8 cellular contexts compared by ENCODE assay signal in the genomic region with DNA sequence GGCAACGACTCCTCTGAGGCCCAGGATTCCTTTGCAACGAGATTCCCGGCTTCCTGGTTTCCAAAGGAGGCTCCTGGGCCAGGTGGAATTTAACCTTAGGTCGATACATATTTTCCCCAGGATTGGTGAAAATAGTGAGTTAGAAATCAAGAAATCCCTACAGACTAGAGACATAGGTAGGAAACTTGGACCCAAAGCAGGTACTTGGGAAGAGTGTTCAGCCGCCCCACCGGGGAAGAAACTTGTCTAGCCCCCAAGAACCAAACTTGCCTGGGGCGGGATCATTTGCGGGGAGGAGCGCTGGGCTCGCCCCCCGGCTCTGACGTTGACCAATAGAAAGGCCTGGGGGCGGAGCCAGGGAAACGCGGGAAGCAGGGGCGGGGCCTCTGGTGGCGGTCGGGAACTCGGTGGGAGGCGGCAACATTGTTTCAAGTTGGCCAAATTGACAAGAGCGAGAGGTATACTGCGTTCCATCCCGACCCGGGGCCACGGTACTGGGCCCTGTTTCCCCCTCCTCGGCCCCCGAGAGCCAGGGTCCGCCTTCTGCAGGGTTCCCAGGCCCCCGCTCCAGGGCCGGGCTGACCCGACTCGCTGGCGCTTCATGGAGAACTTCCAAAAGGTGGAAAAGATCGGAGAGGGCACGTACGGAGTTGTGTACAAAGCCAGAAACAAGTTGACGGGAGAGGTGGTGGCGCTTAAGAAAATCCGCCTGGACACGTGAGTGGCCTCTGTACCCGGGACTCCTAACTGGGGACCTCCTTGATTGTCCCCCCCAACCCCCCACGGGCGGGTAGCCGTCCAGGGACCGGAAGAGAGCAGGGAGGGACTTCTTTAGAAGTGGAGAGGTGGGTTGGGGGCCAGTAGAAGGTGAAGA. TPM values are rescaled to one million over a fixed set of nuclear protein-coding genes. Genes with fewer than 3 reads are reported as not detected.
DNase-seq lines count a peak whose midpoint lies in the region; ATAC-seq, FAIRE-seq and TF ChIP-seq lines count a peak whose summit lies in the region.

A gene (plus strand): TSS at position 423 of the 874 bp plus-strand sequence. CDS start 179 bp downstream, at position 602.

- CTCF ChIA-PET in HepG2 (lab: Yijun Ruan, JAX; ENCODE audit: low intra/inter-chr PET ratio, low total read pairs) = interaction anchor here (0.8 kb wide), 1 partner anchor 30 kb away, joined by 3 read pairs; a partner anchor contains a TSS

- POLR2A ChIA-PET in HepG2 (lab: Yijun Ruan, JAX) = no interaction called here

- H3K36me3 ChIP-seq in HepG2 (replicated peaks in 1 of 2; ENCODE audit: control insufficient read depth in 1 of 2, insufficient read depth in 2 of 2, low read length in 2 of 2) = peaks cover 2 to 20% of the 10 kb centered on the region in 2 experiments

- H3K27ac ChIP-seq in HepG2 (ENCODE audit: extremely low read length, insufficient read depth, low read length) = peak within 1 kb of the TSS; percentile 69

- in situ Hi-C loops in HepG2 (cut with HindIII; ENCODE audit: extremely low pct_ligation_motif_present, low pct_unique_long_range_greater_than_20kb) = no loop called here

- TF ChIP-seq RAD21 in HepG2 (CRISPR knock-in tag; IDR thresholded peaks at IDR 0.05) = no peak; the same call in 1 of the 2 replicates

- TF ChIP-seq CTCF in HepG2 (CRISPR knock-in tag; IDR thresholded peaks at IDR 0.05) = no peak

- peaks cover 29% of the 10 kb centered on the region for H3K4me1 ChIP-seq in HepG2 (ENCODE audit: insufficient read depth, low read length)

- H3K4me1 Mint-ChIP-seq in dendritic cell treated with granulocyte-macrophage colony-stimulating factor and Interleukin-4, amounts not matched to agents 40 ng/mL and 50 ng/mL, for 4 days (ENCODE audit: low read depth) = peaks cover 37% of the 10 kb centered on the region

- no peaks in the 10 kb centered on the region for H3K9me3 Mint-ChIP-seq in dendritic cell treated with granulocyte-macrophage colony-stimulating factor and Interleukin-4, amounts not matched to agents 40 ng/mL and 50 ng/mL, for 4 days

- intact Hi-C loops in dendritic cell treated with granulocyte-macrophage colony-stimulating factor and Interleukin-4, amounts not matched to agents 40 ng/mL and 50 ng/mL, for 4 days (cut with micrococcal nuclease) = no loop called here
- intact Hi-C loops in HepG2 (cut with micrococcal nuclease; ENCODE audit: unreplicated experiment) = no loop called here

- H3K27ac Mint-ChIP-seq in dendritic cell treated with granulocyte-macrophage colony-stimulating factor and Interleukin-4, amounts not matched to agents 40 ng/mL and 50 ng/mL, for 4 days = peak within 1 kb of the TSS; percentile 80

- H4K20me1 ChIP-seq in HepG2 (ENCODE audit: insufficient read depth, low read length) = no peaks in the 10 kb centered on the region

- peak; percentile 69 for FAIRE-seq in HepG2 (lab: Jason Lieb, UNC)

- 1% methylated on average over 21 of the region's 45 CpGs for WGBS in HepG2 (ENCODE audit: low lambda C conversion rate)

- peak within 1 kb of the TSS; percentile 77 for H3K9ac ChIP-seq in HepG2 (ENCODE audit: insufficient read depth, low read depth, low read length)

- H3K9me3 ChIP-seq in HepG2 (ENCODE audit: low read length) = no peaks in the 10 kb centered on the region

- H3K27me3 ChIP-seq in HepG2 (ENCODE audit: control insufficient read depth in 1 of 2, insufficient read depth in 2 of 2, low read length in 2 of 2) = no peaks in the 10 kb centered on the region

- TF ChIP-seq EP300 in HepG2 (IDR thresholded peaks at IDR 0.05; ENCODE audit: low read depth in 2 of 2, low read length in 2 of 2) (no peak), HepG2 (CRISPR knock-in tag; IDR thresholded peaks at IDR 0.05; ENCODE audit: borderline replicate concordance) (no peak)

- BruUV-seq in HepG2 (replicated peaks; lab: Mats Ljungman, UMichigan) = TSS peak; percentile 72

- H3K4me3 Mint-ChIP-seq in dendritic cell treated with granulocyte-macrophage colony-stimulating factor and Interleukin-4, amounts not matched to agents 40 ng/mL and 50 ng/mL, for 4 days = peak within 1 kb of the TSS; percentile 86

- peaks cover 15% of the 10 kb centered on the region for H3K79me2 ChIP-seq in HepG2 (ENCODE audit: insufficient read depth, low read length)

- peak within 1 kb of the TSS; percentile 87 to 93 (median 90) for H3K4me3 ChIP-seq in HepG2 (replicated peaks in 1 of 3; ENCODE audit: insufficient read depth in 1 of 3, low read depth in 2 of 3, low read length in 3 of 3)

- H2AFZ ChIP-seq in HepG2 (ENCODE audit: low read length) = peak within 1 kb of the TSS; percentile 79

- DNase-seq in C1 segment of cervical spinal cord (lab: John Stamatoyannopoulos, UW) (peak; percentile 15 to 80 (median 64)), GM19240 (ENCODE audit: insufficient read length, low spot score) (peak; percentile 88), NCI-H69 (lab: John Stamatoyannopoulos, UW) (peak; percentile 94), HepG2 (ENCODE audit: low spot score) (peak; percentile 76)
- DNase-seq in activated CD4-positive, alpha-beta T cell treated with anti-CD3 and anti-CD28 coated beads, Interleukin-2, amount 50 U/mL, for 1 hour = peak; percentile 85
- DNase-seq in stimulated activated CD4-positive, alpha-beta T cell treated with anti-CD3 and anti-CD28 coated beads, Interleukin-2, amount 100 ng/mL, for 48 hours = peak; percentile 92 to 94

- peak within 1 kb of the TSS; percentile 91 for H3K4me2 ChIP-seq in HepG2 (ENCODE audit: low read depth, low read length)

- peak; percentile 34 to 73; a peak in 2 of 4 replicates for TF ChIP-seq POLR2A in HepG2 (IDR thresholded peaks at IDR 0.05; ENCODE audit: insufficient read depth in 1 of 2, low read depth in 2 of 2, low read length in 2 of 2)

- H3K27me3 Mint-ChIP-seq in dendritic cell treated with granulocyte-macrophage colony-stimulating factor and Interleukin-4, amounts not matched to agents 40 ng/mL and 50 ng/mL, for 4 days = no peaks in the 10 kb centered on the region

- peaks cover 23% of the 10 kb centered on the region for H3K36me3 Mint-ChIP-seq in dendritic cell treated with granulocyte-macrophage colony-stimulating factor and Interleukin-4, amounts not matched to agents 40 ng/mL and 50 ng/mL, for 4 days (ENCODE audit: low read depth)

- ATAC-seq in HG03457 (IDR thresholded peaks at IDR 0.05; ENCODE audit: unreplicated experiment) = peak; percentile 78
- peak; percentile 93 for ATAC-seq in HepG2

TF ChIP-seq in HepG2, 621 proteins besides CTCF, POLR2A, EP300 and RAD21 (continues in another document):
- peak; percentile 38; the same call in 1 of the 2 replicates for TF ChIP-seq TBX2 (CRISPR knock-in tag; IDR thresholded peaks at IDR 0.05; ENCODE audit: borderline replicate concordance)
- TF ChIP-seq, protein P1, sequence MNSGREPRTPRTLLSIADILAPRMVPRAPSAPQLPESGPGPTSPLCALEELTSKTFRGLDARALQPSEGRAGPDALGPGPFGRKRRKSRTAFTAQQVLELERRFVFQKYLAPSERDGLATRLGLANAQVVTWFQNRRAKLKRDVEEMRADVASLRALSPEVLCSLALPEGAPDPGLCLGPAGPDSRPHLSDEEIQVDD (CRISPR knock-in tag; IDR thresholded peaks at IDR 0.05; ENCODE audit: borderline replicate concordance) = no peak
- TF ChIP-seq ATF7 (IDR thresholded peaks at IDR 0.05) = no peak
- peak; percentile 60; the same call in 1 of the 2 replicates for TF ChIP-seq ATF7 (CRISPR knock-in tag; IDR thresholded peaks at IDR 0.05)
- TF ChIP-seq, protein P2, sequence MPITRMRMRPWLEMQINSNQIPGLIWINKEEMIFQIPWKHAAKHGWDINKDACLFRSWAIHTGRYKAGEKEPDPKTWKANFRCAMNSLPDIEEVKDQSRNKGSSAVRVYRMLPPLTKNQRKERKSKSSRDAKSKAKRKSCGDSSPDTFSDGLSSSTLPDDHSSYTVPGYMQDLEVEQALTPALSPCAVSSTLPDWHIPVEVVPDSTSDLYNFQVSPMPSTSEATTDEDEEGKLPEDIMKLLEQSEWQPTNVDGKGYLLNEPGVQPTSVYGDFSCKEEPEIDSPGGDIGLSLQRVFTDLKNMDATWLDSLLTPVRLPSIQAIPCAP (CRISPR knock-in tag; IDR thresholded peaks at IDR 0.05; ENCODE audit: low read depth) = no peak
- TF ChIP-seq ZNF782 (CRISPR knock-in tag; IDR thresholded peaks at IDR 0.05; ENCODE audit: borderline replicate concordance) = peak; percentile 64; the same call in 1 of the 2 replicates

RNA-seq across cellular contexts. Expression of the gene that starts here (rescaled TPM):
- 47.5 and 52.0 TPM in 2 replicates for total RNA-seq in HepG2 (2016; rRNA removed; fragmentation: Illumina TruSeq; extraction: Trizol)
- total RNA-seq in HepG2 (2016; cell fraction: cytosol; rRNA removed; fragmentation: Illumina TruSeq; extraction: Trizol; ENCODE audit: low read depth) = 8.1 TPM in 2 replicates
- 46.4 and 50.0 TPM in 2 replicates for total RNA-seq in HepG2 (2016; cell fraction: insoluble cytoplasmic fraction; rRNA removed; fragmentation: Illumina TruSeq; extraction: Trizol)
- total RNA-seq in HepG2 (2016; cell fraction: membrane; rRNA removed; fragmentation: Illumina TruSeq; extraction: Trizol) = 17.5 and 18.3 TPM in 2 replicates
- total RNA-seq in HepG2 (2016; cell fraction: nucleus; rRNA removed; fragmentation: Illumina TruSeq; extraction: Trizol) = 26.0 and 34.2 TPM in 2 replicates
- 42.0 and 52.6 TPM in 2 replicates for polyA plus RNA-seq in HepG2 (2011; rRNA removed)
- 16.9 and 23.3 TPM in 2 replicates for polyA plus RNA-seq in HepG2 (2011; cell fraction: cytosol; rRNA removed)
- 32.7 and 37.9 TPM in 2 replicates for polyA plus RNA-seq in HepG2 (2011; cell fraction: nucleus; rRNA removed)
- polyA plus RNA-seq in HepG2 (2012) = 19.5 and 20.6 TPM in 2 replicates
- polyA plus RNA-seq in HepG2 (2016; cell fraction: cytosol; fragmentation: Illumina TruSeq; extraction: Trizol; ENCODE audit: low read depth) = 3.1 and 3.6 TPM in 2 replicates
- polyA plus RNA-seq in HepG2 (2016; cell fraction: insoluble cytoplasmic fraction; fragmentation: Illumina TruSeq; extraction: Trizol; ENCODE audit: low read depth) = 60.6 and 64.8 TPM in 2 replicates
- polyA plus RNA-seq in HepG2 (2016; cell fraction: membrane; fragmentation: Illumina TruSeq; extraction: Trizol; ENCODE audit: low read depth) = 8.3 and 9.6 TPM in 2 replicates
- 51.4 and 59.6 TPM in 2 replicates for polyA plus RNA-seq in HepG2 (2016; cell fraction: nucleus; fragmentation: Illumina TruSeq; extraction: Trizol; ENCODE audit: insufficient read depth, low read depth)
- 50.1 and 366 TPM in 2 replicates for polyA minus RNA-seq in HepG2 (2011; rRNA and poly(A)+ RNA removed; ENCODE audit: low replicate concordance)
- polyA minus RNA-seq in HepG2 (2011; cell fraction: cytosol; rRNA and poly(A)+ RNA removed) = 18.1 and 20.2 TPM in 2 replicates
- 11.6 and 12.1 TPM in 2 replicates for polyA minus RNA-seq in HepG2 (2011; cell fraction: nucleus; rRNA and poly(A)+ RNA removed)

Comparison
In these comparisons a context has a peak if more than half of its experiments do, and no peak if none do; other contexts are left out.
1. Peak in every context shown above with its lines: DNase-seq, ATAC-seq, H3K4me3 ChIP-seq and H3K27ac ChIP-seq.